In the genomic region with DNA sequence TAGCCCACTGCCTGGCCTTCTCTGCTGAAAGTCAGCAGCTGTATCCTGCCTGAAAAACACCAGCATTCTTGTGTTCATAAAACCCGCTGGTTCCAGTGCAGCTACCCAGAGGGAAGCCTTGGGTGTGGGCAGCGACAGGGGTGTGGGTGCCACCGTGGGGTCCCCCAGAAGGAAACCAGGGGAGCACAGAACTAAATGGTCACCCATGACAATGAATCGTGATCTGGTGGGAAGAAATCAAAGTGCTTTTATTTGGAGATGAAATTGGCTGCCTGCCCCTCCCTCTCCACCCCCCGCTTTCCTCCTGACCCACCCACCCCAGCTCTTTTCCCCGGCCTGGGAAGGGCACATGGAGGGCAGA, we compare ENCODE assay signal across 9 cellular contexts. TPM values are rescaled to one million over a fixed set of nuclear protein-coding genes. Genes with fewer than 3 reads are reported as not detected.
DNase-seq lines count a peak whose midpoint lies in the region; ATAC-seq and TF ChIP-seq lines count a peak whose summit lies in the region.
"Had no signal": no experiment of that assay in that cellular context is flagged by ENCODE, and none has a peak within 500 bp of the region (broad histone marks: within the 10 kb centered on the region; RNA-seq: fewer than 3 reads in every experiment).

No MANE protein-coding gene starts in this region.

- H2BK120ac ChIP-seq in mesenchymal stem cell (ENCODE audit: low read depth, low read length), result peak overlapping the region; percentile 99

- peak overlapping the region; percentile 100 for H4K91ac ChIP-seq in mesenchymal stem cell (ENCODE audit: low read length)

- no peaks in the 10 kb centered on the region for H3K27me3 Mint-ChIP-seq in activated naive CD4-positive, alpha-beta T cell treated with anti-CD3 and anti-CD28 coated beads for 36 hours (ENCODE audit: low read depth)

- peaks cover 9 to 38% of the 10 kb centered on the region in 2 experiments for H3K36me3 ChIP-seq in mesenchymal stem cell (ENCODE audit: control insufficient read depth in 1 of 2, insufficient read depth in 2 of 2, low read depth in 1 of 2, low read length in 2 of 2)
- no peaks in the 10 kb centered on the region for H3K36me3 ChIP-seq in vagina

- no peaks in the 10 kb centered on the region for H3K9me3 Mint-ChIP-seq in activated naive CD4-positive, alpha-beta T cell treated with anti-CD3 and anti-CD28 coated beads for 36 hours

- CTCF ChIA-PET in activated naive CD4-positive, alpha-beta T cell treated with anti-CD3 and anti-CD28 coated beads for 36 hours (lab: Charles Lee), result no interaction called here

- H3K4ac ChIP-seq in mesenchymal stem cell (ENCODE audit: low read depth in 1 of 2, low read length in 2 of 2), result peak overlapping the region; percentile 82 to 92

- H3K27ac ChIP-seq in coronary artery (peak overlapping the region; percentile 74 to 94), mesenchymal stem cell (ENCODE audit: low read length, poor library complexity, severe bottlenecking) (peak overlapping the region; percentile 100), vagina (peak overlapping the region; percentile 77)

- no peaks in the 10 kb centered on the region for H3K27me3 ChIP-seq in mesenchymal stem cell (ENCODE audit: control insufficient read depth in 1 of 2, insufficient read depth in 1 of 2, low read length in 2 of 2)
- no peaks in the 10 kb centered on the region for H3K27me3 ChIP-seq in vagina

- TF ChIP-seq POLR2A in vagina (IDR thresholded peaks at IDR 0.05), result no peak

- H3K4me3 ChIP-seq in coronary artery (peak overlapping the region; percentile 65), mesenchymal stem cell (ENCODE audit: insufficient read depth in 1 of 2, low read depth in 1 of 2, low read length in 2 of 2) (peak overlapping the region in 1 of 2 experiments; percentile 55), vagina (no peak overlapping the region)

- TF ChIP-seq CTCF in coronary artery (IDR thresholded peaks at IDR 0.05) (no peak), vagina (IDR thresholded peaks at IDR 0.05) (no peak)

- peak overlapping the region; percentile 84 for H3K9ac ChIP-seq in mesenchymal stem cell (ENCODE audit: low read length)

- peak overlapping the region; percentile 75 for H2BK15ac ChIP-seq in mesenchymal stem cell (ENCODE audit: low read depth, poor library complexity, severe bottlenecking)

- H3K4me1 ChIP-seq in mesenchymal stem cell (ENCODE audit: control insufficient read depth, insufficient read depth, low read depth, low read length), result peaks cover 64% of the 10 kb centered on the region
- H3K4me1 ChIP-seq in vagina, result peaks cover 55% of the 10 kb centered on the region

- H2BK12ac ChIP-seq in mesenchymal stem cell (ENCODE audit: low read length in 2 of 2), result peak overlapping the region; percentile 86 to 90

- no peak overlapping the region for H3K4me3 Mint-ChIP-seq in activated naive CD4-positive, alpha-beta T cell treated with anti-CD3 and anti-CD28 coated beads for 36 hours

- ATAC-seq in GM18861 (IDR thresholded peaks at IDR 0.05; ENCODE audit: unreplicated experiment), result no peak
- ATAC-seq in GM21723 (IDR thresholded peaks at IDR 0.05; ENCODE audit: unreplicated experiment), result no peak

- peak overlapping the region; percentile 88 for H4K8ac ChIP-seq in mesenchymal stem cell (ENCODE audit: low read length)

- H2AK5ac ChIP-seq in mesenchymal stem cell (ENCODE audit: low read length, severe bottlenecking), result peak overlapping the region; percentile 94

- intact Hi-C loops in activated naive CD4-positive, alpha-beta T cell treated with anti-CD3 and anti-CD28 coated beads for 36 hours (cut with micrococcal nuclease), result loop anchor here (1.0 kb wide), 1 partner anchor 11 kb away; no protein-coding TSS in a partner anchor
- intact Hi-C loops in vagina (cut with DNase I), result no loop called here

- no peak for DNase-seq in activated naive CD4-positive, alpha-beta T cell treated with anti-CD3 and anti-CD28 coated beads for 36 hours
- no peak for DNase-seq in activated naive CD4-positive, alpha-beta T cell treated with anti-CD3 and anti-CD28 coated beads, Interleukin-2, amount 50 U/mL, for 16 hours
- DNase-seq in coronary artery (ENCODE audit: low spot score) (no peak), mesenchymal stem cell (peak; percentile 86), vagina (ENCODE audit: extremely low spot score in 2 of 2) (no peak), COLO668 (lab: John Stamatoyannopoulos, UW; ENCODE audit: unreplicated experiment) (no peak)
- DNase-seq: DND-41 had no signal

- WGBS in mesenchymal stem cell, result 0% methylated on average over 3 of the region's 6 CpGs

- H3K4me2 ChIP-seq in mesenchymal stem cell (ENCODE audit: low read length, poor library complexity, severe bottlenecking), result peak overlapping the region; percentile 32

- no peaks in the 10 kb centered on the region for H3K9me3 ChIP-seq in mesenchymal stem cell (ENCODE audit: control insufficient read depth, low read length)
- H3K9me3 ChIP-seq in vagina, result no peaks in the 10 kb centered on the region

- peak overlapping the region; percentile 100 for H2BK5ac ChIP-seq in mesenchymal stem cell (ENCODE audit: low read depth, low read length, poor library complexity, severe bottlenecking)

- H3K79me1 ChIP-seq in mesenchymal stem cell (replicated peaks; ENCODE audit: low read length, poor library complexity, severe bottlenecking), result no peaks in the 10 kb centered on the region

- H3K18ac ChIP-seq in mesenchymal stem cell (ENCODE audit: low read depth in 1 of 2, low read length in 2 of 2), result peak overlapping the region; percentile 95 to 100

- H3K23ac ChIP-seq in mesenchymal stem cell (ENCODE audit: low read length in 2 of 2), result peak overlapping the region in 1 of 2 experiments; percentile 68

- H3K36me3 Mint-ChIP-seq in activated naive CD4-positive, alpha-beta T cell treated with anti-CD3 and anti-CD28 coated beads for 36 hours (ENCODE audit: low read depth), result peaks cover 19% of the 10 kb centered on the region

- no peak overlapping the region for H2AFZ ChIP-seq in mesenchymal stem cell (ENCODE audit: low read depth, low read length)

- H3K27ac Mint-ChIP-seq in activated naive CD4-positive, alpha-beta T cell treated with anti-CD3 and anti-CD28 coated beads for 36 hours, result peak overlapping the region; percentile 82

- H3K4me1 Mint-ChIP-seq in activated naive CD4-positive, alpha-beta T cell treated with anti-CD3 and anti-CD28 coated beads for 36 hours (ENCODE audit: low read depth), result peaks cover 78% of the 10 kb centered on the region

- H3K14ac ChIP-seq in mesenchymal stem cell (ENCODE audit: low read length in 2 of 2), result peak overlapping the region in 1 of 2 experiments; percentile 93

RNA-seq across cellular contexts. Expression of a gene that starts 13.7 kb away (rescaled TPM):
- 10 to 100 TPM; 48.3 to 48.8 TPM for total RNA-seq in activated naive CD4-positive, alpha-beta T cell treated with anti-CD3 and anti-CD28 coated beads for 36 hours
- polyA plus RNA-seq in mesenchymal stem cell (2013, experiment 1 of 2), result 44.2 TPM
- 43.9 TPM for polyA plus RNA-seq in mesenchymal stem cell (2013, experiment 2 of 2)
- 19.6 TPM for total RNA-seq in vagina
